Comparison of ENCODE assay signal across 12 cellular contexts in the genomic region with DNA sequence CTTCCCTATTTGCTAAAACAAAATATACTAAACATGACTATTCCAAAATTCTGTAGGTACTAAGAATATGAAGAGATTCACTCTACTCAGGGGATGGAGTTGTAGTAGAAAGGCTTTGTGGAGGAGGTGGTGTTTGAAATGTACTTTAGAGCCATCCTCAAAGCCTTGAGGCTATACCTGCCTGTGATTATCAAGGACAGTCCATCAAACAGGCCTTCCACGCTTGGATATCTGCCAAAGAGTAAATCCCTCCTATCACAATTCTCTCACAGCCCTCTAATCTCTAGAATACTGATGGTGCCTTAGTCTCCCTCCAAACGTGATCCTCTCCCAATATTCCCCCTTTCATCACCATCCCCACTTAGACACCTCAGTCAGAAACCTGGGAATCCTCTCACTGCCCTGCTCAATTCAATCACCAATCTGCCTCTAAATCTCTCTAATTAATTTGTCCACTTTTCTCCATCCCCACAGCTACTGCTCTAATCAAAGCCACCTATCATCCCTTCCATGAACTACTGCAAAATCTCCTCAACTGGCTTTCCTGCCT. TPM values are rescaled to one million over a fixed set of nuclear protein-coding genes. Genes with fewer than 3 reads are reported as not detected.
DNase-seq lines count a peak whose midpoint lies in the region; ATAC-seq and TF ChIP-seq lines count a peak whose summit lies in the region.
"Had no signal": no experiment of that assay in that cellular context is flagged by ENCODE, and none has a peak within 500 bp of the region (broad histone marks: within the 10 kb centered on the region; RNA-seq: fewer than 3 reads in every experiment).

No MANE protein-coding gene starts in this region.

- 0 out of 2 replicates have a peak overlapping the region, but pooled peaks have one; percentile 29 for H3K27ac ChIP-seq in PC-9
- H3K27ac ChIP-seq in testis, result no peak overlapping the region
- H3K27ac ChIP-seq: Peyer's patch had no signal

- H3K4me3 Mint-ChIP-seq in Caco-2 (ENCODE audit: unreplicated experiment), result no peak overlapping the region
- peak overlapping the region; percentile 45 for H3K4me3 Mint-ChIP-seq in memory B cell
- H3K4me3 Mint-ChIP-seq: activated T-cell treated with anti-CD3 and anti-CD28 coated beads, Interleukin-2, amount 50 U/mL, for 72 hours had no signal

- H3K27ac Mint-ChIP-seq in Caco-2 (ENCODE audit: unreplicated experiment), result no peak overlapping the region
- H3K27ac Mint-ChIP-seq in memory B cell, result peak overlapping the region; percentile 73

- peak; percentile 45 for DNase-seq in BE2C
- DNase-seq in Caco-2, result no peak
- DNase-seq in PC-9, result no peak
- no peak for DNase-seq in memory B cell (ENCODE audit: low spot score in 2 of 2)
- DNase-seq in glomerular visceral epithelial cell (ENCODE audit: extremely low spot score), result no peak
- DNase-seq in testis, result no peak
- DNase-seq: activated T-cell treated with anti-CD3 and anti-CD28 coated beads, Interleukin-2, amount 50 U/mL, for 72 hours; DMS79 treated with DMSO at 0.1 percent for 48 hours; NCI-H1048; Peyer's patch had no signal

- peaks cover 97% of the 10 kb centered on the region for H3K79me2 ChIP-seq in PC-9 (ENCODE audit: low read depth)

- no peaks in the 10 kb centered on the region for H3K9me3 Mint-ChIP-seq in Caco-2 (ENCODE audit: unreplicated experiment)
- H3K9me3 Mint-ChIP-seq in memory B cell, result no peaks in the 10 kb centered on the region
- H3K9me3 Mint-ChIP-seq: activated T-cell treated with anti-CD3 and anti-CD28 coated beads, Interleukin-2, amount 50 U/mL, for 72 hours had no signal

- no peaks in the 10 kb centered on the region for H3K36me3 ChIP-seq in BE2C
- H3K36me3 ChIP-seq in Caco-2 (ENCODE audit: control insufficient read depth, insufficient read depth, low read length), result no peaks in the 10 kb centered on the region; the same call in 1 of the 2 replicates
- no peaks in the 10 kb centered on the region for H3K36me3 ChIP-seq in PC-9 (ENCODE audit: low read depth)
- H3K36me3 ChIP-seq in testis (ENCODE audit: low read depth, missing control alignments), result no peaks in the 10 kb centered on the region

- H3K27me3 ChIP-seq in BE2C, result no peaks in the 10 kb centered on the region
- no peaks in the 10 kb centered on the region for H3K27me3 ChIP-seq in Caco-2 (replicated peaks; ENCODE audit: control insufficient read depth, insufficient read depth, low read length)
- H3K27me3 ChIP-seq in PC-9 (ENCODE audit: insufficient read depth, low read depth), result no peaks in the 10 kb centered on the region
- no peaks in the 10 kb centered on the region for H3K27me3 ChIP-seq in testis
- H3K27me3 ChIP-seq: Peyer's patch had no signal

- H3K36me3 Mint-ChIP-seq in Caco-2 (ENCODE audit: insufficient read depth, unreplicated experiment), result peaks cover 6% of the 10 kb centered on the region
- peaks cover 28% of the 10 kb centered on the region for H3K36me3 Mint-ChIP-seq in memory B cell

- intact Hi-C loops in Caco-2 (cut with micrococcal nuclease; ENCODE audit: unreplicated experiment) (no loop called here), PC-9 (cut with micrococcal nuclease; ENCODE audit: unreplicated experiment) (no loop called here), testis (cut with DNase I; ENCODE audit: low total_unique reads) (no loop called here)

- POLR2A ChIA-PET in Caco-2 (lab: Charles Lee) (no interaction called here), PC-9 (lab: Charles Lee; ENCODE audit: unreplicated experiment) (no interaction called here)

- CTCF ChIA-PET in Caco-2 (lab: Charles Lee), result interaction anchor here (1.0 kb wide), 1 partner anchor 120 kb away, joined by 3 read pairs; no protein-coding TSS in a partner anchor
- CTCF ChIA-PET in PC-9 (lab: Charles Lee), result no interaction called here

- H3K4me3 ChIP-seq in BE2C (ENCODE audit: low read depth, low read length), result peak overlapping the region; percentile 12; the same call in 1 of the 2 replicates
- H3K4me3 ChIP-seq in Caco-2 (ENCODE audit: low read depth, low read length), result no peak overlapping the region
- H3K4me3 ChIP-seq in PC-9, result no peak overlapping the region
- H3K4me3 ChIP-seq in testis, result no peak overlapping the region
- H3K4me3 ChIP-seq: Peyer's patch, skin epidermis had no signal

- WGBS in testis, 2 donors, result 52 to 76% methylated on average over 2 of the region's 2 CpGs

- H3K4me1 ChIP-seq in BE2C (peaks cover 8% of the 10 kb centered on the region), Caco-2 (0 out of 2 replicates have a peak, but pooled peaks cover 7% of the 10 kb centered on the region), PC-9 (replicated peaks; ENCODE audit: insufficient read depth) (no peaks in the 10 kb centered on the region), testis (no peaks in the 10 kb centered on the region)

- peaks cover 27% of the 10 kb centered on the region for H4K20me1 ChIP-seq in PC-9 (ENCODE audit: insufficient read depth)

- H3K27me3 Mint-ChIP-seq in Caco-2 (ENCODE audit: insufficient read depth, unreplicated experiment), result no peaks in the 10 kb centered on the region
- H3K27me3 Mint-ChIP-seq in memory B cell, result no peaks in the 10 kb centered on the region

- no peaks in the 10 kb centered on the region for H3K9me2 ChIP-seq in PC-9 (ENCODE audit: insufficient read depth)

- TF ChIP-seq POLR2A in testis (IDR thresholded peaks at IDR 0.05), result no peak

- no peak overlapping the region for H2AFZ ChIP-seq in PC-9

- H3F3A ChIP-seq in PC-9 (ENCODE audit: insufficient read depth, low read depth), result 0 out of 2 replicates have a peak, but pooled peaks cover 3% of the 10 kb centered on the region

- TF ChIP-seq CTCF in BE2C (IDR thresholded peaks at IDR 0.05; ENCODE audit: low read depth, low read length) (no peak), Caco-2 (IDR thresholded peaks at IDR 0.05; ENCODE audit: insufficient read depth in 1 of 2, low read depth in 1 of 2, low read length in 1 of 2, severe bottlenecking in 1 of 2, unreplicated experiment in 1 of 2) (no peak), PC-9 (conservative IDR thresholded peaks at IDR 0.05) (no peak), testis (IDR thresholded peaks at IDR 0.05) (no peak)

- H3K4me2 ChIP-seq in PC-9, result no peak overlapping the region

- BruUV-seq in Caco-2 (replicated peaks; lab: Mats Ljungman, UMichigan) (TSS peak; percentile 1), PC-9 (replicated peaks; lab: Mats Ljungman, UMichigan) (no TSS peak)

- ATAC-seq in memory B cell (ENCODE audit: low read depth), result no peak
- no peak for ATAC-seq in HG03432 (IDR thresholded peaks at IDR 0.05; ENCODE audit: unreplicated experiment)
- ATAC-seq: activated T-cell treated with anti-CD3 and anti-CD28 coated beads, Interleukin-2, amount 50 U/mL, for 72 hours had no signal

- H3K9me3 ChIP-seq in BE2C, result no peaks in the 10 kb centered on the region
- no peaks in the 10 kb centered on the region for H3K9me3 ChIP-seq in Caco-2
- H3K9me3 ChIP-seq in PC-9 (ENCODE audit: insufficient read depth, low read depth), result no peaks in the 10 kb centered on the region
- no peaks in the 10 kb centered on the region for H3K9me3 ChIP-seq in testis
- H3K9me3 ChIP-seq: Peyer's patch had no signal

- H3K4me1 Mint-ChIP-seq in Caco-2 (ENCODE audit: low read depth, unreplicated experiment) (peaks cover 21% of the 10 kb centered on the region), memory B cell (peaks cover 38% of the 10 kb centered on the region)

RNA-seq across cellular contexts. Expression of a gene that starts 13.1 kb away (rescaled TPM):
- 15.8 TPM for polyA plus RNA-seq in BE2C (2012; ENCODE audit: insufficient read depth, insufficient read length, low read depth)
- total RNA-seq in Caco-2 (2022) (49.7 and 50.1 TPM in 2 replicates), PC-9 (2021) (19.2 and 34.7 TPM in 2 replicates), testis (10 to 100 TPM; 40.6 to 48.7 TPM)
- 27.0 TPM for polyA plus RNA-seq in testis (ENCODE audit: insufficient read depth, low read depth, low replicate concordance)
